37 cellular contexts compared by ENCODE assay signal in genomic region chr13:96450635-96451034, GRCh38.
"Had no signal": no experiment of that assay in that cellular context is flagged by ENCODE, and none has a peak within 500 bp of the region (broad histone marks: within the 10 kb centered on the region; RNA-seq: fewer than 3 reads in every experiment).

No MANE protein-coding gene starts in this region.

- ATAC-seq: activated CD8-positive, alpha-beta T cell treated with anti-CD3 and anti-CD28 coated beads for 36 hours; activated naive CD8-positive, alpha-beta T cell treated with anti-CD3 and anti-CD28 coated beads, Interleukin-2, amount 50 U/mL, for 24 hours; activated T-cell treated with anti-CD3 and anti-CD28 coated beads, Interleukin-2, amount 50 U/mL, for 4 hours; activated T-cell treated with anti-CD3 and anti-CD28 coated beads, Interleukin-2, amount 50 U/mL, for 72 hours; activated T-helper 17 cell treated with anti-CD3 and anti-CD28 coated beads, Interleukin-2, amount 50 U/mL, for 72 hours had no signal

- H3K27ac Mint-ChIP-seq: activated B cell treated with CpG ODN at 0.5 μM for 24 hours; activated CD4-positive, alpha-beta memory T cell treated with anti-CD3 and anti-CD28 coated beads for 36 hours; activated CD4-positive, alpha-beta T cell treated with anti-CD3 and anti-CD28 coated beads, Interleukin-2, amount 10 ng/mL, durations not matched to agents 24 days and 14 days; activated CD8-positive, alpha-beta T cell treated with anti-CD3 and anti-CD28 coated beads for 36 hours; activated naive CD4-positive, alpha-beta T cell treated with anti-CD3 and anti-CD28 coated beads, Interleukin-2, amount 10 ng/mL, durations not matched to agents 7 days and 5 days; activated naive CD4-positive, alpha-beta T cell treated with anti-CD3 and anti-CD28 coated beads, Interleukin-2, amount 50 U/mL, for 24 hours; activated naive CD8-positive, alpha-beta T cell; activated naive CD8-positive, alpha-beta T cell treated with anti-CD3 and anti-CD28 coated beads, Interleukin-2, amount 10 ng/mL, durations not matched to agents 7 days and 5 days; activated naive CD8-positive, alpha-beta T cell treated with anti-CD3 and anti-CD28 coated beads, Interleukin-2, amount 50 U/mL, for 24 hours; activated T-cell treated with anti-CD3 and anti-CD28 coated beads, Interleukin-2, amount 50 U/mL, for 72 hours; activated T-helper 1 cell treated with anti-CD3 and anti-CD28 coated beads, Interleukin-12 subunit alpha, Interleukin-12 subunit beta, Interleukin-2, Interleukin-4 antibody, amounts not matched to agents 30 ng/mL and 10 ng/mL and 1 ng/mL, durations not matched to agents 14 hours and 24 hours and 36 hours; activated T-helper 17 cell treated with anti-CD3 and anti-CD28 coated beads, Interleukin-2, amount 50 U/mL, for 72 hours; T-helper 1 cell treated with Interleukin-12 subunit alpha and Interleukin-12 subunit beta and Interleukin-4 antibody, amounts not matched to agents 30 μg/mL and 1 μg/mL, for 36 hours; T-helper 2 cell treated with Interferon-gamma antibody and Interleukin-4, amounts not matched to agents 5 μg/mL and 100 μg/mL, for 36 hours had no signal

- H3K9me3 Mint-ChIP-seq: activated CD4-positive, alpha-beta memory T cell treated with anti-CD3 and anti-CD28 coated beads for 36 hours; activated naive CD4-positive, alpha-beta T cell treated with anti-CD3 and anti-CD28 coated beads, Interleukin-2, amount 10 ng/mL, durations not matched to agents 7 days and 5 days; activated naive CD4-positive, alpha-beta T cell treated with anti-CD3 and anti-CD28 coated beads, Interleukin-2, amount 50 U/mL, for 24 hours; activated T-cell treated with anti-CD3 and anti-CD28 coated beads, Interleukin-2, amount 50 U/mL, for 4 hours; brain; central memory CD8-positive, alpha-beta T cell had no signal

- H3K4me3 Mint-ChIP-seq: activated B cell treated with CpG ODN at 0.5 μM for 24 hours; activated CD4-positive, alpha-beta memory T cell treated with anti-CD3 and anti-CD28 coated beads for 36 hours; activated CD4-positive, alpha-beta T cell treated with anti-CD3 and anti-CD28 coated beads, Interleukin-2, amount 10 ng/mL, durations not matched to agents 24 days and 14 days; activated CD8-positive, alpha-beta T cell treated with anti-CD3 and anti-CD28 coated beads for 36 hours; activated naive CD4-positive, alpha-beta T cell treated with anti-CD3 and anti-CD28 coated beads, Interleukin-2, amount 10 ng/mL, durations not matched to agents 7 days and 5 days; activated naive CD4-positive, alpha-beta T cell treated with anti-CD3 and anti-CD28 coated beads, Interleukin-2, amount 50 U/mL, for 24 hours; activated naive CD8-positive, alpha-beta T cell; activated naive CD8-positive, alpha-beta T cell treated with anti-CD3 and anti-CD28 coated beads, Interleukin-2, amount 10 ng/mL, durations not matched to agents 7 days and 5 days; activated naive CD8-positive, alpha-beta T cell treated with anti-CD3 and anti-CD28 coated beads, Interleukin-2, amount 50 U/mL, for 24 hours; activated T-cell treated with anti-CD3 and anti-CD28 coated beads, Interleukin-2, amount 50 U/mL, for 4 hours; activated T-cell treated with anti-CD3 and anti-CD28 coated beads, Interleukin-2, amount 50 U/mL, for 72 hours; activated T-helper 1 cell treated with anti-CD3 and anti-CD28 coated beads, Interleukin-12 subunit alpha, Interleukin-12 subunit beta, Interleukin-2, Interleukin-4 antibody, amounts not matched to agents 30 ng/mL and 10 ng/mL and 1 ng/mL, durations not matched to agents 14 hours and 24 hours and 36 hours; activated T-helper 17 cell treated with anti-CD3 and anti-CD28 coated beads, Interleukin-2, amount 50 U/mL, for 72 hours; central memory CD8-positive, alpha-beta T cell; T-helper 1 cell treated with Interleukin-12 subunit alpha and Interleukin-12 subunit beta and Interleukin-4 antibody, amounts not matched to agents 30 μg/mL and 1 μg/mL, for 36 hours; T-helper 2 cell treated with Interferon-gamma antibody and Interleukin-4, amounts not matched to agents 5 μg/mL and 100 μg/mL, for 36 hours had no signal

- H3K36me3 ChIP-seq: ascending aorta, cardiac muscle cell had no signal

- H3K27ac ChIP-seq: ascending aorta, cardiac muscle cell, VCaP had no signal

- H3K4me1 ChIP-seq: ascending aorta had no signal

- H3K36me3 Mint-ChIP-seq: activated CD4-positive, alpha-beta memory T cell treated with anti-CD3 and anti-CD28 coated beads for 36 hours; activated naive CD4-positive, alpha-beta T cell treated with anti-CD3 and anti-CD28 coated beads, Interleukin-2, amount 10 ng/mL, durations not matched to agents 7 days and 5 days; activated naive CD4-positive, alpha-beta T cell treated with anti-CD3 and anti-CD28 coated beads, Interleukin-2, amount 50 U/mL, for 24 hours; activated naive CD8-positive, alpha-beta T cell; activated naive CD8-positive, alpha-beta T cell treated with anti-CD3 and anti-CD28 coated beads, Interleukin-2, amount 10 ng/mL, durations not matched to agents 7 days and 5 days; brain had no signal

- H3K4me1 Mint-ChIP-seq: activated B cell treated with CpG ODN at 0.5 μM for 24 hours; activated CD4-positive, alpha-beta T cell treated with anti-CD3 and anti-CD28 coated beads, Interleukin-2, amount 10 ng/mL, durations not matched to agents 24 days and 14 days; activated naive CD4-positive, alpha-beta T cell treated with anti-CD3 and anti-CD28 coated beads, Interleukin-2, amount 10 ng/mL, durations not matched to agents 7 days and 5 days; activated naive CD4-positive, alpha-beta T cell treated with anti-CD3 and anti-CD28 coated beads, Interleukin-2, amount 50 U/mL, for 24 hours; activated naive CD8-positive, alpha-beta T cell treated with anti-CD3 and anti-CD28 coated beads, Interleukin-2, amount 10 ng/mL, durations not matched to agents 7 days and 5 days; activated naive CD8-positive, alpha-beta T cell treated with anti-CD3 and anti-CD28 coated beads, Interleukin-2, amount 50 U/mL, for 24 hours; activated T-helper 17 cell treated with anti-CD3 and anti-CD28 coated beads, Interleukin-2, amount 50 U/mL, for 72 hours; central memory CD8-positive, alpha-beta T cell had no signal

- DNase-seq: activated B cell treated with CpG ODN at 0.5 μM for 24 hours; activated CD4-positive, alpha-beta memory T cell treated with anti-CD3 and anti-CD28 coated beads for 36 hours; activated CD4-positive, alpha-beta T cell treated with anti-CD3 and anti-CD28 coated beads for 4 hours; activated CD4-positive, alpha-beta T cell treated with anti-CD3 and anti-CD28 coated beads, Interleukin-2, amount 10 ng/mL, durations not matched to agents 24 days and 14 days; activated CD4-positive, alpha-beta T cell treated with anti-CD3 and anti-CD28 coated beads, Interleukin-2, amount 50 U/mL, for 1 hour; activated CD4-positive, alpha-beta T cell treated with anti-CD3 and anti-CD28 coated beads, Interleukin-2, amount 50 U/mL, for 4 hours; activated CD4-positive, CD25-positive, alpha-beta regulatory T cell treated with anti-CD3 and anti-CD28 coated beads, Interleukin-2, amount 50 U/mL, for 72 hours; activated CD8-positive, alpha-beta memory T cell treated with anti-CD3 and anti-CD28 coated beads, Interleukin-2, amount 50 U/mL, for 4 hours; activated CD8-positive, alpha-beta T cell treated with anti-CD3 and anti-CD28 coated beads for 36 hours; activated effector memory CD4-positive, alpha-beta T cell treated with anti-CD3 and anti-CD28 coated beads, Interleukin-2, amount 50 U/mL, for 16 hours; activated gamma-delta T cell treated with Interleukin-2 at 50 U/mL for 16 hours; activated naive CD4-positive, alpha-beta T cell; activated naive CD4-positive, alpha-beta T cell treated with anti-CD3 and anti-CD28 coated beads, Interleukin-2, amount 10 ng/mL, durations not matched to agents 7 days and 5 days; activated naive CD8-positive, alpha-beta T cell treated with anti-CD3 and anti-CD28 coated beads, Interleukin-2, amount 10 ng/mL, durations not matched to agents 7 days and 5 days; activated naive CD8-positive, alpha-beta T cell treated with anti-CD3 and anti-CD28 coated beads, Interleukin-2, amount 50 U/mL, for 24 hours; activated T-cell treated with anti-CD3 and anti-CD28 coated beads for 4 hours; activated T-cell treated with anti-CD3 and anti-CD28 coated beads, Interleukin-2, amount 50 U/mL, for 1 hour; activated T-cell treated with anti-CD3 and anti-CD28 coated beads, Interleukin-2, amount 50 U/mL, for 4 hours; activated T-cell treated with anti-CD3 and anti-CD28 coated beads, Interleukin-2, amount 50 U/mL, for 72 hours; amygdala; anterior cingulate cortex; caudate nucleus; cerebellar nuclear complex; T-helper 1 cell; T-helper 2 cell; T-helper 9 cell had no signal

- H3K27me3 Mint-ChIP-seq: activated B cell treated with CpG ODN at 0.5 μM for 24 hours; activated CD4-positive, alpha-beta memory T cell treated with anti-CD3 and anti-CD28 coated beads for 36 hours; activated CD4-positive, alpha-beta T cell treated with anti-CD3 and anti-CD28 coated beads, Interleukin-2, amount 10 ng/mL, durations not matched to agents 24 days and 14 days; activated CD8-positive, alpha-beta T cell treated with anti-CD3 and anti-CD28 coated beads for 36 hours; activated naive CD4-positive, alpha-beta T cell treated with anti-CD3 and anti-CD28 coated beads, Interleukin-2, amount 10 ng/mL, durations not matched to agents 7 days and 5 days; activated naive CD4-positive, alpha-beta T cell treated with anti-CD3 and anti-CD28 coated beads, Interleukin-2, amount 50 U/mL, for 24 hours; activated naive CD8-positive, alpha-beta T cell; activated naive CD8-positive, alpha-beta T cell treated with anti-CD3 and anti-CD28 coated beads, Interleukin-2, amount 10 ng/mL, durations not matched to agents 7 days and 5 days; activated naive CD8-positive, alpha-beta T cell treated with anti-CD3 and anti-CD28 coated beads, Interleukin-2, amount 50 U/mL, for 24 hours; activated T-helper 17 cell treated with anti-CD3 and anti-CD28 coated beads, Interleukin-2, amount 50 U/mL, for 72 hours; central memory CD8-positive, alpha-beta T cell had no signal

- H3K4me3 ChIP-seq: ascending aorta, cardiac muscle cell had no signal

- H3K9me3 ChIP-seq: ascending aorta had no signal

- H3K27me3 ChIP-seq: ascending aorta, cardiac muscle cell had no signal
